Comparison of ENCODE assay signal across 13 cellular contexts in the genomic region with DNA sequence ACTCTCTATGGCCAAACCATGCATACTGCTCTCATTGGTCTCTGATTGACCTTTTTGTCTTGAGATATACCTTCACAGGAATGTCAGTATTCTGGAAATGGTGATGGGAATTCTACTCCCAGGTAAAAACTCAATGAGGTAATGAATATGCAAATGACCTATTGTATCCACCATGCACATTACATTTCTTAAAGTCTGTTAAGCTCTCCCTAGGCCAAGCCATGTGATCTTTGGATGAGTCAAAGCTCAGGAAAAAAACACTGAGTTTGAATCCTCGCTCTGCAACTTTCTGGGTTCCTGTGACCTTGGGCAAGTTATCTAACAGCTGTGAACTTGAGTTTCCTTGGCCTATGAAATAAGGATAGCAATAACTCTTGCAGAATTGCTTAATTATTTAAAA.
DNase-seq lines count a peak whose midpoint lies in the region; ATAC-seq and TF ChIP-seq lines count a peak whose summit lies in the region.
"Had no signal": no experiment of that assay in that cellular context is flagged by ENCODE, and none has a peak within 500 bp of the region (broad histone marks: within the 10 kb centered on the region; RNA-seq: fewer than 3 reads in every experiment).

No MANE protein-coding gene starts in this region.

- no peak overlapping the region for H3K23ac ChIP-seq in mesendoderm (ENCODE audit: low read length)

- no peaks in the 10 kb centered on the region for H3K79me2 ChIP-seq in mesendoderm (ENCODE audit: control insufficient read depth, insufficient read depth, low read length)

- H3K27ac ChIP-seq in HUES48 (ENCODE audit: low read depth, low read length) (peak overlapping the region; percentile 0), adrenal gland (no peak overlapping the region), mesendoderm (ENCODE audit: low read depth, low read length) (no peak overlapping the region)
- H3K27ac ChIP-seq: C4-2B had no signal

- intact Hi-C loops in adrenal gland (cut with DNase I) = no loop called here

- H2BK120ac ChIP-seq in mesendoderm (ENCODE audit: low read depth, low read length) = no peak overlapping the region

- H4K8ac ChIP-seq in mesendoderm (ENCODE audit: low read depth, low read length) = no peak overlapping the region

- no peak for ATAC-seq in HG02610 (IDR thresholded peaks at IDR 0.05; ENCODE audit: unreplicated experiment)
- ATAC-seq: GM12878, GM23338 had no signal

- H2AK5ac ChIP-seq in mesendoderm (ENCODE audit: low read length) = no peak overlapping the region

- peak in 5 of 7 donors; percentile 16 to 41 (median 21) for DNase-seq in adrenal gland
- peak; percentile 1 for DNase-seq in epithelial cell of esophagus (ENCODE audit: low read depth)
- peak; percentile 72 for DNase-seq in mesendoderm
- no peak for DNase-seq in BE2C
- DNase-seq in NCI-H2171 treated with DMSO at 0.1 percent for 48 hours (lab: John Stamatoyannopoulos, UW) = no peak
- DNase-seq: CD4-positive, alpha-beta memory T cell; DMS79; H9 had no signal

- H3K56ac ChIP-seq in mesendoderm (ENCODE audit: low read length) = no peak overlapping the region

- H3K4me3 ChIP-seq in HUES48 (ENCODE audit: low read depth, low read length) (no peak overlapping the region), adrenal gland (no peak overlapping the region), epithelial cell of esophagus (ENCODE audit: low read length) (no peak overlapping the region), mesendoderm (ENCODE audit: low read length) (no peak overlapping the region), BE2C (ENCODE audit: low read depth, low read length) (no peak overlapping the region)
- H3K4me3 ChIP-seq: GM12878, GM23338 had no signal

- no peak overlapping the region for H2BK5ac ChIP-seq in mesendoderm (ENCODE audit: low read length)

- H3K9me3 ChIP-seq in HUES48 (ENCODE audit: control insufficient read depth, insufficient read depth, low read length) (no peaks in the 10 kb centered on the region), adrenal gland (replicated peaks in 1 of 3) (no peaks in the 10 kb centered on the region), BE2C (no peaks in the 10 kb centered on the region)

- H3K9ac ChIP-seq in HUES48 (ENCODE audit: low read depth, low read length) = no peak overlapping the region
- H3K9ac ChIP-seq in mesendoderm (ENCODE audit: low read length) = no peak overlapping the region

- H3K27me3 ChIP-seq in HUES48 (ENCODE audit: control insufficient read depth, insufficient read depth, low read length) = no peaks in the 10 kb centered on the region
- peaks cover 4% of the 10 kb centered on the region for H3K27me3 ChIP-seq in adrenal gland
- H3K27me3 ChIP-seq in mesendoderm (ENCODE audit: insufficient read depth, low read length, poor library complexity) = no peaks in the 10 kb centered on the region
- H3K27me3 ChIP-seq in BE2C = no peaks in the 10 kb centered on the region

- H3K4me2 ChIP-seq in mesendoderm (ENCODE audit: low read length) = no peak overlapping the region
- H3K4me2 ChIP-seq: GM23338 had no signal

- H2BK15ac ChIP-seq in mesendoderm (replicated peaks; ENCODE audit: low read depth) = no peak overlapping the region

- H3K4me1 ChIP-seq in HUES48 (ENCODE audit: control insufficient read depth, insufficient read depth, low read length) (peaks cover 13% of the 10 kb centered on the region; the same call in 1 of the 2 replicates), adrenal gland (replicated peaks in 1 of 2) (no peaks in the 10 kb centered on the region), mesendoderm (ENCODE audit: control insufficient read depth, low read depth, low read length) (no peaks in the 10 kb centered on the region), BE2C (no peaks in the 10 kb centered on the region)

- no peak overlapping the region for H3K18ac ChIP-seq in mesendoderm (ENCODE audit: low read length)

- no peak for TF ChIP-seq POLR2A in adrenal gland (IDR thresholded peaks at IDR 0.05)

- no peaks in the 10 kb centered on the region for H3K36me3 ChIP-seq in HUES48 (ENCODE audit: control insufficient read depth, insufficient read depth, low read length)
- H3K36me3 ChIP-seq in adrenal gland (replicated peaks in 1 of 2) = no peaks in the 10 kb centered on the region
- no peaks in the 10 kb centered on the region for H3K36me3 ChIP-seq in mesendoderm (ENCODE audit: control insufficient read depth, insufficient read depth, low read length)
- no peaks in the 10 kb centered on the region for H3K36me3 ChIP-seq in BE2C

- H4K5ac ChIP-seq in mesendoderm (ENCODE audit: low read length) = no peak overlapping the region

- no peak overlapping the region for H3K4ac ChIP-seq in mesendoderm (ENCODE audit: low read depth, low read length)

- WGBS in adrenal gland, 4 donors = 13 to 46% (median 27%) methylated on average over 1 of the region's 1 CpG
- whole genome bisulfite sequencing in mesendoderm (ENCODE audit: extremely low coverage, insufficient coverage, low lambda C conversion rate) = no CpG with 5 or more reads among the region's 1 CpG

- TF ChIP-seq CTCF in adrenal gland (IDR thresholded peaks at IDR 0.05) (no peak), epithelial cell of esophagus (IDR thresholded peaks at IDR 0.05; ENCODE audit: insufficient read depth, low read depth, low read length, missing control alignments) (no peak), BE2C (IDR thresholded peaks at IDR 0.05; ENCODE audit: low read depth, low read length) (no peak)

- no peaks in the 10 kb centered on the region for H3K79me1 ChIP-seq in mesendoderm (ENCODE audit: low read length)

Comparison
In these comparisons a context has a peak if more than half of its experiments do, and no peak if none do; other contexts are left out.
1. DNase-seq: peak in adrenal gland (5 of 7), epithelial cell of esophagus (single experiment) and mesendoderm (single experiment); none in BE2C (single experiment) and NCI-H2171 treated with DMSO at 0.1 percent for 48 hours (single experiment).